Comparison of ENCODE assay signal across 25 cellular contexts in genomic region chr12:113438523-113439300, GRCh38. TPM values are rescaled to one million over a fixed set of nuclear protein-coding genes. Genes with fewer than 3 reads are reported as not detected.
"Had no signal": no experiment of that assay in that cellular context is flagged by ENCODE, and none has a peak within 500 bp of the region (broad histone marks: within the 10 kb centered on the region; RNA-seq: fewer than 3 reads in every experiment).

No MANE protein-coding gene starts in this region.

- H3K4me3 ChIP-seq: ascending aorta, body of pancreas, MG63, Peyer's patch had no signal

- H3K27ac Mint-ChIP-seq: activated CD4-positive, alpha-beta memory T cell treated with anti-CD3 and anti-CD28 coated beads, Interleukin-2, amount 10 ng/mL, durations not matched to agents 7 days and 5 days; activated naive CD8-positive, alpha-beta T cell treated with anti-CD3 and anti-CD28 coated beads for 36 hours; activated T-cell treated with anti-CD3 and anti-CD28 coated beads, Interleukin-2, amount 50 U/mL, for 72 hours; activated T-helper 17 cell treated with anti-CD3 and anti-CD28 coated beads, Interleukin-2, amount 50 U/mL, for 72 hours; T-cell; T-helper 17 cell had no signal

- FAIRE-seq: colon had no signal

- H3K9me3 Mint-ChIP-seq: activated CD4-positive, alpha-beta memory T cell treated with anti-CD3 and anti-CD28 coated beads, Interleukin-2, amount 10 ng/mL, durations not matched to agents 7 days and 5 days; activated naive CD8-positive, alpha-beta T cell treated with anti-CD3 and anti-CD28 coated beads for 36 hours; activated T-cell treated with anti-CD3 and anti-CD28 coated beads, Interleukin-2, amount 50 U/mL, for 72 hours; activated T-helper 17 cell treated with anti-CD3 and anti-CD28 coated beads, Interleukin-2, amount 50 U/mL, for 72 hours; T-cell had no signal

- H3K27me3 Mint-ChIP-seq: activated CD4-positive, alpha-beta memory T cell treated with anti-CD3 and anti-CD28 coated beads, Interleukin-2, amount 10 ng/mL, durations not matched to agents 7 days and 5 days had no signal

- H3K27me3 ChIP-seq: ascending aorta, body of pancreas, Peyer's patch had no signal

- H3K27ac ChIP-seq: ascending aorta, body of pancreas, Peyer's patch, VCaP had no signal

- H3K4me1 ChIP-seq: ascending aorta, Peyer's patch had no signal

- DNase-seq: activated CD4-positive, alpha-beta memory T cell treated with anti-CD3 and anti-CD28 coated beads, Interleukin-2, amount 10 ng/mL, durations not matched to agents 7 days and 5 days; activated CD4-positive, alpha-beta T cell treated with anti-CD3 and anti-CD28 coated beads for 1 hour; activated CD4-positive, CD25-positive, alpha-beta regulatory T cell; activated effector memory CD4-positive, alpha-beta T cell treated with anti-CD3 and anti-CD28 coated beads, Interleukin-2, amount 50 U/mL, for 16 hours; activated naive CD4-positive, alpha-beta T cell; activated naive CD4-positive, alpha-beta T cell treated with anti-CD3 and anti-CD28 coated beads, Interleukin-2, amount 50 U/mL, for 16 hours; activated naive CD8-positive, alpha-beta T cell treated with anti-CD3 and anti-CD28 coated beads for 36 hours; activated T-cell treated with anti-CD3 and anti-CD28 coated beads, Interleukin-2, amount 50 U/mL, for 1 hour; activated T-cell treated with anti-CD3 and anti-CD28 coated beads, Interleukin-2, amount 50 U/mL, for 72 hours; central memory CD4-positive, alpha-beta T cell; NCI-H1048; NCI-H524 treated with DMSO at 0.1 percent for 48 hours; Peyer's patch; SIG-M5; T-cell; T-helper 17 cell had no signal

- H3K9me3 ChIP-seq: ascending aorta, body of pancreas, MG63, Peyer's patch had no signal

- ATAC-seq: activated T-cell treated with anti-CD3 and anti-CD28 coated beads, Interleukin-2, amount 50 U/mL, for 72 hours; activated T-helper 17 cell treated with anti-CD3 and anti-CD28 coated beads, Interleukin-2, amount 50 U/mL, for 72 hours; T-cell; T-helper 17 cell had no signal

- H3K4me1 Mint-ChIP-seq: activated CD4-positive, alpha-beta memory T cell treated with anti-CD3 and anti-CD28 coated beads, Interleukin-2, amount 10 ng/mL, durations not matched to agents 7 days and 5 days; activated naive CD8-positive, alpha-beta T cell treated with anti-CD3 and anti-CD28 coated beads for 36 hours; activated T-helper 17 cell treated with anti-CD3 and anti-CD28 coated beads, Interleukin-2, amount 50 U/mL, for 72 hours; T-cell; T-helper 17 cell had no signal

- H3K4me3 Mint-ChIP-seq: activated CD4-positive, alpha-beta memory T cell treated with anti-CD3 and anti-CD28 coated beads, Interleukin-2, amount 10 ng/mL, durations not matched to agents 7 days and 5 days; activated naive CD8-positive, alpha-beta T cell treated with anti-CD3 and anti-CD28 coated beads for 36 hours; activated T-cell treated with anti-CD3 and anti-CD28 coated beads, Interleukin-2, amount 50 U/mL, for 72 hours; activated T-helper 17 cell treated with anti-CD3 and anti-CD28 coated beads, Interleukin-2, amount 50 U/mL, for 72 hours; T-cell; T-helper 17 cell had no signal

- H3K36me3 ChIP-seq: ascending aorta, MG63, Peyer's patch had no signal

- H3K36me3 Mint-ChIP-seq: activated naive CD8-positive, alpha-beta T cell treated with anti-CD3 and anti-CD28 coated beads for 36 hours; T-cell had no signal

RNA-seq across cellular contexts. Expression of gene SDSL, which starts 16.5 kb away (rescaled TPM):
- total RNA-seq: activated CD4-positive, alpha-beta memory T cell treated with anti-CD3 and anti-CD28 coated beads, Interleukin-2, amount 10 ng/mL, durations not matched to agents 7 days and 5 days; activated CD8-positive, alpha-beta memory T cell treated with anti-CD3 and anti-CD28 coated beads for 36 hours had no signal

RNA-seq across cellular contexts. Expression of gene LHX5, which starts 33.0 kb away (rescaled TPM):
- total RNA-seq: activated CD4-positive, alpha-beta memory T cell treated with anti-CD3 and anti-CD28 coated beads, Interleukin-2, amount 10 ng/mL, durations not matched to agents 7 days and 5 days; activated CD8-positive, alpha-beta memory T cell treated with anti-CD3 and anti-CD28 coated beads for 36 hours; activated naive CD8-positive, alpha-beta T cell treated with anti-CD3 and anti-CD28 coated beads for 36 hours; activated T-helper 17 cell treated with anti-CD3 and anti-CD28 coated beads, Interleukin-2, amount 50 U/mL, for 72 hours; ascending aorta; body of pancreas; Peyer's patch; T-cell; T-helper 17 cell had no signal

RNA-seq across cellular contexts. Expression of gene SDS, which starts 35.0 kb away (rescaled TPM):
- total RNA-seq: activated CD4-positive, alpha-beta memory T cell treated with anti-CD3 and anti-CD28 coated beads, Interleukin-2, amount 10 ng/mL, durations not matched to agents 7 days and 5 days; activated CD8-positive, alpha-beta memory T cell treated with anti-CD3 and anti-CD28 coated beads for 36 hours; activated naive CD8-positive, alpha-beta T cell treated with anti-CD3 and anti-CD28 coated beads for 36 hours; activated T-cell treated with anti-CD3 and anti-CD28 coated beads, Interleukin-2, amount 50 U/mL, for 72 hours; activated T-helper 17 cell treated with anti-CD3 and anti-CD28 coated beads, Interleukin-2, amount 50 U/mL, for 72 hours; cerebellum; Peyer's patch; SK-MEL-5; T-helper 17 cell had no signal
